ENCODE assay signal across 18 cellular contexts in genomic region chr12:64457923-64458322, GRCh38. TPM values are rescaled to one million over a fixed set of nuclear protein-coding genes. Genes with fewer than 3 reads are reported as not detected.
DNase-seq lines count a peak whose midpoint lies in the region; ATAC-seq, FAIRE-seq and TF ChIP-seq lines count a peak whose summit lies in the region.
"Had no signal": no experiment of that assay in that cellular context is flagged by ENCODE, and none has a peak within 500 bp of the region (broad histone marks: within the 10 kb centered on the region; RNA-seq: fewer than 3 reads in every experiment).

No MANE protein-coding gene starts in this region.

- DNase-seq in CD4-positive, alpha-beta memory T cell = no peak
- DNase-seq in GM12878 (ENCODE audit: low read depth, low spot score) = no peak
- DNase-seq in nephron progenitor cell = no peak
- DNase-seq in pancreas = no peak
- DNase-seq in HFFc6 = no peak
- DNase-seq: activated gamma-delta T cell; BE2C; endodermal cell; NCI-H1436; NCI-H2171; ovary; right lobe of liver; SHP77; stimulated activated naive B cell treated with anti-CD40 and anti-IgM and Interleukin-4, amounts not matched to agents 10 μg/mL and 1 μg/mL and 100 μg/mL, for 72 hours; thyroid gland had no signal

- no peaks in the 10 kb centered on the region for H4K20me1 ChIP-seq in GM12878 (ENCODE audit: control insufficient read depth, insufficient read depth)

- FAIRE-seq in GM12878 (lab: Jason Lieb, UNC) (no peak), pancreas (lab: Jason Lieb, UNC) (no peak)

- no peaks in the 10 kb centered on the region for H3K27me3 ChIP-seq in CD4-positive, alpha-beta memory T cell (ENCODE audit: insufficient read depth, low read length)
- no peaks in the 10 kb centered on the region for H3K27me3 ChIP-seq in GM12878 (replicated peaks in 1 of 2; ENCODE audit: control insufficient read depth in 2 of 2, insufficient read depth in 2 of 2, low read length in 1 of 2)
- no peaks in the 10 kb centered on the region for H3K27me3 ChIP-seq in pancreas
- H3K27me3 ChIP-seq: BE2C, right lobe of liver, thyroid gland had no signal

- H3K9me3 Mint-ChIP-seq in CD4-positive, alpha-beta memory T cell = no peaks in the 10 kb centered on the region
- H3K9me3 Mint-ChIP-seq in IgD-negative memory B cell (no peaks in the 10 kb centered on the region), nephron progenitor cell (no peaks in the 10 kb centered on the region), HFFc6 (no peaks in the 10 kb centered on the region)
- H3K9me3 Mint-ChIP-seq: endodermal cell; stimulated activated naive B cell treated with anti-CD40 and anti-IgM and Interleukin-4, amounts not matched to agents 10 μg/mL and 1 μg/mL and 100 μg/mL, for 72 hours; WTC11 had no signal

- H3K4me1 Mint-ChIP-seq in CD4-positive, alpha-beta memory T cell = peaks cover 40 to 55% (median 47%) of the 10 kb centered on the region in 4 donors
- peaks cover 34 to 44% (median 35%) of the 10 kb centered on the region in 3 donors for H3K4me1 Mint-ChIP-seq in IgD-negative memory B cell
- peaks cover 58% of the 10 kb centered on the region for H3K4me1 Mint-ChIP-seq in nephron progenitor cell
- peaks cover 77% of the 10 kb centered on the region for H3K4me1 Mint-ChIP-seq in HFFc6 (ENCODE audit: low read depth)

- H3K36me3 Mint-ChIP-seq in CD4-positive, alpha-beta memory T cell = peaks cover 0 to 28% of the 10 kb centered on the region in 2 donors
- H3K36me3 Mint-ChIP-seq in IgD-negative memory B cell (peaks cover 5% of the 10 kb centered on the region), nephron progenitor cell (ENCODE audit: low read depth) (peaks cover 62% of the 10 kb centered on the region), HFFc6 (ENCODE audit: low read depth) (peaks cover 40% of the 10 kb centered on the region)

- in situ Hi-C loops in GM12878 (cut with MboI) = no loop called here

- no peak for TF ChIP-seq EP300 in GM12878 (IDR thresholded peaks at IDR 0.05; ENCODE audit: borderline replicate concordance in 1 of 2, control insufficient read depth in 1 of 2, low read depth in 2 of 2, low read length in 2 of 2)

- no peak overlapping the region for H3K9ac ChIP-seq in GM12878 (ENCODE audit: control insufficient read depth, insufficient read depth, low read length)

- POLR2A ChIA-PET in CD4-positive, alpha-beta memory T cell (lab: Charles Lee; ENCODE audit: partially characterized antibody) = no interaction called here
- POLR2A ChIA-PET in GM12878 (lab: Charles Lee) = no interaction called here

- CTCF ChIA-PET in CD4-positive, alpha-beta memory T cell (lab: Charles Lee; ENCODE audit: partially characterized antibody) = no interaction called here
- CTCF ChIA-PET in GM12878 (lab: Yijun Ruan, JAX) = no interaction called here

- H3K27ac ChIP-seq in CD4-positive, alpha-beta memory T cell (ENCODE audit: low read depth, low read length) = peak overlapping the region; percentile 56
- H3K27ac ChIP-seq in GM12878 (ENCODE audit: control insufficient read depth, insufficient read depth) (no peak overlapping the region), pancreas (no peak overlapping the region)

- BruUV-seq in GM12878 (replicated peaks; lab: Mats Ljungman, UMichigan) = no TSS peak

- peak overlapping the region; percentile 65 to 97 (median 92) for H3K27ac Mint-ChIP-seq in CD4-positive, alpha-beta memory T cell
- H3K27ac Mint-ChIP-seq in IgD-negative memory B cell (peak overlapping the region; percentile 1 to 93 (median 86)), nephron progenitor cell (peak overlapping the region; percentile 24), HFFc6 (no peak overlapping the region)
- H3K27ac Mint-ChIP-seq: endodermal cell had no signal

- peaks cover 71% of the 10 kb centered on the region for H3K79me2 ChIP-seq in GM12878 (ENCODE audit: control insufficient read depth, insufficient read depth, low read length)

- no peak for TF ChIP-seq RAD21 in GM12878 (IDR thresholded peaks at IDR 0.05; ENCODE audit: insufficient read depth, low read depth, low read length)

- peak overlapping the region; percentile 8 to 71 (median 57) for H3K4me3 Mint-ChIP-seq in CD4-positive, alpha-beta memory T cell
- peak overlapping the region in 1 of 4 donors; percentile 25 for H3K4me3 Mint-ChIP-seq in IgD-negative memory B cell
- H3K4me3 Mint-ChIP-seq in nephron progenitor cell = no peak overlapping the region
- no peak overlapping the region for H3K4me3 Mint-ChIP-seq in HFFc6
- H3K4me3 Mint-ChIP-seq: endodermal cell, WTC11 had no signal

- ATAC-seq in GM12878 (no peak), HG03108 (IDR thresholded peaks at IDR 0.05; ENCODE audit: unreplicated experiment) (no peak), pancreas (no peak)
- ATAC-seq: WTC11 had no signal

- no peak for TF ChIP-seq CTCF in GM12878 (IDR thresholded peaks at IDR 0.05 in 2 of 3, conservative IDR thresholded peaks at IDR 0.05 in 1 of 3; ENCODE audit: control insufficient read depth in 2 of 3, extremely low read depth in 1 of 3, insufficient read depth in 1 of 3, low read depth in 3 of 3, low read length in 3 of 3)
- TF ChIP-seq CTCF in nephron progenitor cell (IDR thresholded peaks at IDR 0.05) = no peak
- no peak for TF ChIP-seq CTCF in pancreas (IDR thresholded peaks at IDR 0.05)
- TF ChIP-seq CTCF in HFFc6 (IDR thresholded peaks at IDR 0.05) = no peak

- intact Hi-C loops in CD4-positive, alpha-beta memory T cell (cut with micrococcal nuclease) = no loop called here
- intact Hi-C loops in GM12878 (cut with micrococcal nuclease; ENCODE audit: unreplicated experiment) = no loop called here
- intact Hi-C loops in pancreas (cut with DNase I) = no loop called here

- no peaks in the 10 kb centered on the region for H3K9me3 ChIP-seq in CD4-positive, alpha-beta memory T cell (ENCODE audit: control insufficient read depth in 1 of 2, low read length in 2 of 2)
- H3K9me3 ChIP-seq in GM12878 (replicated peaks; ENCODE audit: control insufficient read depth, insufficient read depth, low read length) (no peaks in the 10 kb centered on the region), pancreas (no peaks in the 10 kb centered on the region)
- H3K9me3 ChIP-seq: BE2C, ovary, right lobe of liver, thyroid gland had no signal

- SMC1A ChIA-PET in GM12878 (lab: Charles Lee; ENCODE audit: uncharacterized antibody, unreplicated experiment) = no interaction called here

- no peak overlapping the region for H3K4me3 ChIP-seq in CD4-positive, alpha-beta memory T cell (ENCODE audit: low read length in 2 of 2)
- H3K4me3 ChIP-seq in GM12878 (no peak overlapping the region; the same call in 1 of the 2 replicates), pancreas (no peak overlapping the region)
- H3K4me3 ChIP-seq: ovary, right lobe of liver, thyroid gland had no signal

- RAD21 ChIA-PET in GM12878 (lab: Charles Lee; ENCODE audit: unreplicated experiment) = no interaction called here

- H3K4me1 ChIP-seq in CD4-positive, alpha-beta memory T cell (ENCODE audit: insufficient read depth, low read length) = peaks cover 60% of the 10 kb centered on the region
- H3K4me1 ChIP-seq in GM12878 (ENCODE audit: control insufficient read depth, insufficient read depth, low read length) (peaks cover 13% of the 10 kb centered on the region), pancreas (peaks cover 0 to 6% (median 0%) of the 10 kb centered on the region in 3 donors)

- no peaks in the 10 kb centered on the region for H3K27me3 Mint-ChIP-seq in CD4-positive, alpha-beta memory T cell
- no peaks in the 10 kb centered on the region for H3K27me3 Mint-ChIP-seq in IgD-negative memory B cell
- no peaks in the 10 kb centered on the region for H3K27me3 Mint-ChIP-seq in nephron progenitor cell (ENCODE audit: low read depth, poor library complexity)
- no peaks in the 10 kb centered on the region for H3K27me3 Mint-ChIP-seq in HFFc6 (ENCODE audit: insufficient read depth)
- H3K27me3 Mint-ChIP-seq: stimulated activated naive B cell treated with anti-CD40 and anti-IgM and Interleukin-4, amounts not matched to agents 10 μg/mL and 1 μg/mL and 100 μg/mL, for 72 hours had no signal

- WGBS in GM12878 (ENCODE audit: insufficient coverage, insufficient replicate concordance, low lambda C conversion rate, missing lambda C conversion rate) = 76% methylated on average over 4 of the region's 4 CpGs
- WGBS in pancreas, 2 donors = 74 to 90% methylated on average over 4 of the region's 4 CpGs

- TF ChIP-seq POLR2A in GM12878 (IDR thresholded peaks at IDR 0.05; ENCODE audit: low read depth, low read length) = no peak

- H2AFZ ChIP-seq in GM12878 (ENCODE audit: control insufficient read depth, low read depth, low read length) = no peak overlapping the region

- no peaks in the 10 kb centered on the region for H3K36me3 ChIP-seq in CD4-positive, alpha-beta memory T cell (ENCODE audit: insufficient read depth, low read length)
- H3K36me3 ChIP-seq in GM12878 (ENCODE audit: control insufficient read depth in 2 of 2, insufficient read depth in 2 of 2, low read length in 1 of 2) (peaks cover 2 to 9% of the 10 kb centered on the region in 2 experiments; a peak in 3 of 4 replicates), pancreas (peaks cover 0 to 4% (median 0%) of the 10 kb centered on the region in 3 donors)
- H3K36me3 ChIP-seq: ovary, right lobe of liver had no signal

- H3K4me2 ChIP-seq in GM12878 (ENCODE audit: control insufficient read depth, insufficient read depth) = peak overlapping the region; percentile 13; the same call in 1 of the 2 replicates

RNA-seq across cellular contexts. Expression of gene TBK1, which starts 6.0 kb away (rescaled TPM):
- 10 to 100 TPM; 23.8 to 25.0 TPM for total RNA-seq in CD4-positive, alpha-beta memory T cell
- 10 to 100 TPM; 22.4 to 24.1 TPM for polyA plus RNA-seq in CD4-positive, alpha-beta memory T cell
- 18.5 TPM for polyA plus RNA-seq in IgD-negative memory B cell
- total RNA-seq in GM12878 (2013; cell fraction: nucleolus; rRNA removed) = 102 and 103 TPM in 2 replicates
- 36.1 and 43.8 TPM in 2 replicates for total RNA-seq in GM12878 (2014; rRNA removed)
- 44.7 and 47.1 TPM in 2 replicates for total RNA-seq in GM12878 (2014; rRNA removed; fragmentation: Illumina TruSeq; extraction: Trizol)
- 22.6 and 28.5 TPM in 2 replicates for total RNA-seq in GM12878 (2021)
- polyA plus RNA-seq in GM12878 (2011; ENCODE audit: low read depth) = 8.6 TPM
- polyA plus RNA-seq in GM12878 (2011; rRNA removed) = 40.2 and 74.6 TPM in 2 replicates
- 7.5 and 8.4 TPM in 2 replicates for polyA plus RNA-seq in GM12878 (2011; cell fraction: cytosol; rRNA removed)
- 26.1 and 31.6 TPM in 2 replicates for polyA plus RNA-seq in GM12878 (2011; cell fraction: nucleus; rRNA removed)
- polyA plus RNA-seq in GM12878 (2012) = 17.2 and 21.2 TPM in 2 replicates
- polyA plus RNA-seq in GM12878 (2014; fragmentation: Illumina TruSeq; extraction: Trizol) = 39.2 and 48.0 TPM in 2 replicates
- polyA plus RNA-seq in GM12878 (2014; fragmentation: Nextera tagmentation; extraction: Ambion mirVana) = 10 to 100 TPM; 13.4 to 18.0 TPM
- polyA plus RNA-seq in GM12878 (2014; rRNA removed) = 24.7 and 31.0 TPM in 2 replicates
- polyA plus RNA-seq in GM12878 (2016; fragmentation: Nextera tagmentation; extraction: Ambion mirVana) = 10 to 100 TPM; 48.2 to 49.3 TPM
- 15.3 and 25.0 TPM in 2 replicates for polyA minus RNA-seq in GM12878 (2011; rRNA and poly(A)+ RNA removed)
- polyA minus RNA-seq in GM12878 (2011; cell fraction: cytosol; rRNA and poly(A)+ RNA removed) = 10.3 and 12.6 TPM in 2 replicates
- 20.8 and 33.4 TPM in 2 replicates for polyA minus RNA-seq in GM12878 (2011; cell fraction: nucleus; rRNA and poly(A)+ RNA removed)
- total RNA-seq in pancreas = 1 to 10 TPM; 4.2 to 9.7 (median 5.6) TPM
- 1 to 10 TPM; 6.7 to 9.7 TPM for polyA plus RNA-seq in pancreas
- total RNA-seq in HFFc6 (2021; fragmentation: NEBNext Ultra II Directional; extraction: Animal tissue kit (Norgen Biotek cat#: 25700)) = 10 to 100 TPM; 20.2 to 23.8 (median 21.0) TPM

RNA-seq across cellular contexts. Expression of gene XPOT, which starts 53.7 kb away (rescaled TPM):
- total RNA-seq in CD4-positive, alpha-beta memory T cell = 10 to 100 TPM; 88.8 TPM
- polyA plus RNA-seq in CD4-positive, alpha-beta memory T cell = 10 to 100 TPM; 50.2 to 50.8 TPM
- polyA plus RNA-seq in IgD-negative memory B cell (21.3 TPM), GM12878 (2011; rRNA removed) (60.0 and 87.4 TPM in 2 replicates), GM12878 (2014; fragmentation: Illumina TruSeq; extraction: Trizol) (63.2 and 73.4 TPM in 2 replicates), GM12878 (2014; fragmentation: Nextera tagmentation; extraction: Ambion mirVana) (10 to 100 TPM; 11.9 to 14.8 TPM), GM12878 (2014; rRNA removed) (33.3 and 40.9 TPM in 2 replicates), GM12878 (2016; fragmentation: Nextera tagmentation; extraction: Ambion mirVana) (10 to 100 TPM; 54.7 to 66.3 TPM), pancreas (10 to 100 TPM; 10.7 to 18.4 TPM)
- 84.1 and 89.9 TPM in 2 replicates for total RNA-seq in GM12878 (2013; cell fraction: nucleolus; rRNA removed)
- total RNA-seq in GM12878 (2014; rRNA removed) (48.9 and 51.7 TPM in 2 replicates), GM12878 (2014; rRNA removed; fragmentation: Illumina TruSeq; extraction: Trizol) (52.3 and 54.7 TPM in 2 replicates), GM12878 (2021) (64.5 and 69.1 TPM in 2 replicates), pancreas (10 to 100 TPM; 24.9 to 76.1 (median 30.2) TPM)
- 22.2 TPM for polyA plus RNA-seq in GM12878 (2011; ENCODE audit: low read depth)
- 22.6 and 24.7 TPM in 2 replicates for polyA plus RNA-seq in GM12878 (2011; cell fraction: cytosol; rRNA removed)
- polyA plus RNA-seq in GM12878 (2011; cell fraction: nucleus; rRNA removed) = 50.1 and 56.8 TPM in 2 replicates
- 32.8 and 39.8 TPM in 2 replicates for polyA plus RNA-seq in GM12878 (2012)
- polyA minus RNA-seq in GM12878 (2011; rRNA and poly(A)+ RNA removed) = 36.2 and 49.0 TPM in 2 replicates
- polyA minus RNA-seq in GM12878 (2011; cell fraction: cytosol; rRNA and poly(A)+ RNA removed) = 22.5 and 23.0 TPM in 2 replicates
- 23.1 and 37.7 TPM in 2 replicates for polyA minus RNA-seq in GM12878 (2011; cell fraction: nucleus; rRNA and poly(A)+ RNA removed)
- total RNA-seq in HFFc6 (2021; fragmentation: NEBNext Ultra II Directional; extraction: Animal tissue kit (Norgen Biotek cat#: 25700)) = 10 to 100 TPM; 78.1 to 97.9 (median 84.7) TPM

Comparison
In these comparisons a context has a peak if more than half of its experiments do, and no peak if none do; other contexts are left out.
1. H3K4me3 Mint-ChIP-seq: peak in CD4-positive, alpha-beta memory T cell (8 of 8); none in nephron progenitor cell (single experiment) and HFFc6 (single experiment).